Comparison of ENCODE assay signal across 1 cellular context in genomic region chr2:216497808-216498366, GRCh38.
TF ChIP-seq lines count a peak whose summit lies in the region.

No MANE protein-coding gene starts in this region.

TF ChIP-seq in HepG2, 621 proteins besides CTCF, POLR2A, EP300 and RAD21 (continued from another document and continues in another):
- TF ChIP-seq DRAP1 (CRISPR knock-in tag; IDR thresholded peaks at IDR 0.05) (no peak), BCL3 (CRISPR knock-in tag; IDR thresholded peaks at IDR 0.05) (no peak), RORA (CRISPR knock-in tag; IDR thresholded peaks at IDR 0.05) (no peak), ZNF660 (CRISPR knock-in tag; IDR thresholded peaks at IDR 0.05; ENCODE audit: borderline replicate concordance, low read depth) (no peak), ZMYM3 (CRISPR knock-in tag; IDR thresholded peaks at IDR 0.05) (no peak), HMG20B (CRISPR knock-in tag; conservative IDR thresholded peaks at IDR 0.05) (no peak), ZNF567 (CRISPR knock-in tag; IDR thresholded peaks at IDR 0.05; ENCODE audit: borderline replicate concordance) (0 out of 2 replicates have a peak, but pooled peaks have one; percentile 0), ZNF333 (CRISPR knock-in tag; IDR thresholded peaks at IDR 0.05; ENCODE audit: borderline replicate concordance) (0 out of 2 replicates have a peak, but pooled peaks have one; percentile 46), MTA1 (CRISPR knock-in tag; IDR thresholded peaks at IDR 0.05; ENCODE audit: borderline replicate concordance) (no peak), NFKBIZ (CRISPR knock-in tag; IDR thresholded peaks at IDR 0.05) (no peak), ZNF761 (CRISPR knock-in tag; conservative IDR thresholded peaks at IDR 0.05) (no peak), ZNF501 (CRISPR knock-in tag; IDR thresholded peaks at IDR 0.05) (no peak), TBL1XR1 (IDR thresholded peaks at IDR 0.05; ENCODE audit: borderline replicate concordance, low read length, partially characterized antibody) (no peak), POLR2G (IDR thresholded peaks at IDR 0.05; ENCODE audit: low read depth, low read length) (no peak), NFIC (IDR thresholded peaks at IDR 0.05; ENCODE audit: low read length) (no peak), ZNF230 (CRISPR knock-in tag; IDR thresholded peaks at IDR 0.05) (no peak), SP140L (CRISPR knock-in tag; IDR thresholded peaks at IDR 0.05; ENCODE audit: borderline replicate concordance) (no peak), NFE2L2 (IDR thresholded peaks at IDR 0.05; ENCODE audit: low read length) (no peak), MAFG (CRISPR knock-in tag; IDR thresholded peaks at IDR 0.05) (no peak), JUN (CRISPR knock-in tag; IDR thresholded peaks at IDR 0.05) (no peak), SALL2 (CRISPR knock-in tag; IDR thresholded peaks at IDR 0.05) (0 out of 2 replicates have a peak, but pooled peaks have one; percentile 5), BCLAF1 (IDR thresholded peaks at IDR 0.05) (no peak), ZNF646 (CRISPR knock-in tag; IDR thresholded peaks at IDR 0.05) (no peak), DZIP1 (CRISPR knock-in tag; IDR thresholded peaks at IDR 0.05) (0 out of 2 replicates have a peak, but pooled peaks have one; percentile 3), KAT2B (IDR thresholded peaks at IDR 0.05; ENCODE audit: borderline replicate concordance, low read depth, low read length) (no peak), NR2F1 (CRISPR knock-in tag; IDR thresholded peaks at IDR 0.05) (no peak), SOX13 (IDR thresholded peaks at IDR 0.05) (no peak), SOX13 (CRISPR knock-in tag; conservative IDR thresholded peaks at IDR 0.05 in 1 of 2, IDR thresholded peaks at IDR 0.05 in 1 of 2) (no peak), ISX (CRISPR knock-in tag; conservative IDR thresholded peaks at IDR 0.05) (no peak), ZFX (CRISPR knock-in tag; IDR thresholded peaks at IDR 0.05; ENCODE audit: low read depth) (no peak), ZHX1 (CRISPR knock-in tag; IDR thresholded peaks at IDR 0.05; ENCODE audit: low read depth) (no peak), GTF2F1 (IDR thresholded peaks at IDR 0.05; ENCODE audit: low read length) (no peak), NFYC (CRISPR knock-in tag; IDR thresholded peaks at IDR 0.05) (no peak), MED8 (CRISPR knock-in tag; IDR thresholded peaks at IDR 0.05; ENCODE audit: insufficient replicate concordance) (no peak), PCBP2 (optimal IDR thresholded peaks at IDR 0.05; ENCODE audit: low read depth, low read length, poor library complexity, severe bottlenecking) (no peak), ZUFSP (CRISPR knock-in tag; IDR thresholded peaks at IDR 0.05; ENCODE audit: borderline replicate concordance) (no peak), KDM5B (CRISPR knock-in tag; IDR thresholded peaks at IDR 0.05; ENCODE audit: borderline replicate concordance) (no peak; the same call in 1 of the 2 replicates), MTA3 (CRISPR knock-in tag; IDR thresholded peaks at IDR 0.05) (no peak), PLRG1 (conservative IDR thresholded peaks at IDR 0.05) (no peak), ZNF7 (CRISPR knock-in tag; IDR thresholded peaks at IDR 0.05) (no peak), CHD2 (IDR thresholded peaks at IDR 0.05; ENCODE audit: low read depth, low read length) (no peak), ZBTB44 (CRISPR knock-in tag; IDR thresholded peaks at IDR 0.05) (no peak), ZNF24 (IDR thresholded peaks at IDR 0.05) (no peak)
